Comparison of ENCODE assay signal across 17 cellular contexts in the genomic region with DNA sequence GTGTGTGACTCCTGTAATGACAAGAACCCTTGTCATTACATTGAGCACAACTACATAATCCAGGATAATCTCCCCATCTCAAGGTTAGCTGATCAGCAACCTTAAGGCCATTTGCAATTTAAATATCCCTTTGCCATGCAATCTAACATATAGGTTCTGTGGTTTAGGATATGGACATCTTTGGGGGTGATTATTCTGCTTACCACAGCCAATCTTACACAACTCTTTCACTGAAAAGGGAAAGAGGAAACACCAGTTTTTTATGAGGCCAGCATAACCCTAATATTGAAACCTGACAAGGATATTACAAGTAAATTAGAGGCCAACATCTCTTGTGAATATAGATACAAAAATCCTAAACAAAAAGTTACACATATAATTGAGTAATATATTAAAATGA.
"Had no signal": no experiment of that assay in that cellular context is flagged by ENCODE, and none has a peak within 500 bp of the region (broad histone marks: within the 10 kb centered on the region; RNA-seq: fewer than 3 reads in every experiment).

No MANE protein-coding gene starts in this region.

- H3K9me3 ChIP-seq: pancreas, upper lobe of left lung had no signal

- H3K4me1 Mint-ChIP-seq: activated B cell treated with CpG ODN at 0.5 μM for 24 hours, endodermal cell, neural progenitor cell had no signal

- FAIRE-seq: TTC549 had no signal

- H3K4me2 ChIP-seq: neural progenitor cell had no signal

- H3K9me3 Mint-ChIP-seq: activated B cell treated with CpG ODN at 0.5 μM for 24 hours; stimulated activated naive CD8-positive, alpha-beta T cell treated with anti-CD3 and anti-CD28 coated beads, Interleukin-15, Interleukin-2, amounts not matched to agents 100 ng/mL and 50 ng/mL, for 24 hours had no signal

- H3K4me3 Mint-ChIP-seq: activated B cell treated with CpG ODN at 0.5 μM for 24 hours; activated CD4-positive, alpha-beta T cell treated with anti-CD3 and anti-CD28 coated beads, Interleukin-2, amount 10 ng/mL, durations not matched to agents 24 days and 14 days; activated naive CD8-positive, alpha-beta T cell; endodermal cell; neural progenitor cell; stimulated activated naive CD8-positive, alpha-beta T cell treated with anti-CD3 and anti-CD28 coated beads, Interleukin-15, Interleukin-2, amounts not matched to agents 100 ng/mL and 50 ng/mL, for 24 hours had no signal

- ATAC-seq: pancreas had no signal

- H3K36me3 ChIP-seq: neural progenitor cell, pancreas, upper lobe of left lung had no signal

- H3K27me3 Mint-ChIP-seq: activated CD4-positive, alpha-beta T cell treated with anti-CD3 and anti-CD28 coated beads, Interleukin-2, amount 10 ng/mL, durations not matched to agents 24 days and 14 days; activated naive CD8-positive, alpha-beta T cell; stimulated activated naive CD8-positive, alpha-beta T cell treated with anti-CD3 and anti-CD28 coated beads, Interleukin-15, Interleukin-2, amounts not matched to agents 100 ng/mL and 50 ng/mL, for 24 hours had no signal

- H3K4me1 ChIP-seq: pancreas, upper lobe of left lung had no signal

- H2AFZ ChIP-seq: neural progenitor cell had no signal

- H3K27ac ChIP-seq: neural progenitor cell, pancreas, upper lobe of left lung had no signal

- H3K27ac Mint-ChIP-seq: activated B cell treated with CpG ODN at 0.5 μM for 24 hours; activated CD4-positive, alpha-beta T cell treated with anti-CD3 and anti-CD28 coated beads, Interleukin-2, amount 10 ng/mL, durations not matched to agents 24 days and 14 days; activated naive CD8-positive, alpha-beta T cell; endodermal cell; neural progenitor cell; stimulated activated naive CD8-positive, alpha-beta T cell treated with anti-CD3 and anti-CD28 coated beads, Interleukin-15, Interleukin-2, amounts not matched to agents 100 ng/mL and 50 ng/mL, for 24 hours had no signal

- DNase-seq: activated B cell treated with CpG ODN at 0.5 μM for 24 hours; activated CD4-positive, alpha-beta T cell treated with anti-CD3 and anti-CD28 coated beads, Interleukin-2, amount 10 ng/mL, durations not matched to agents 24 days and 14 days; activated effector memory CD4-positive, alpha-beta T cell treated with anti-CD3 and anti-CD28 coated beads, Interleukin-2, amount 50 U/mL, for 16 hours; activated T-cell treated with anti-CD3 and anti-CD28 coated beads, Interleukin-2, amount 50 U/mL, for 1 hour; anterior cingulate cortex; cerebellar nuclear complex; dermis blood vessel endothelial cell; endodermal cell; erythroblast; pancreas; stimulated activated CD4-positive, alpha-beta T cell treated with anti-CD3 and anti-CD28 coated beads, Interleukin-4, amount 100 ng/mL, for 1 hour; stimulated activated CD8-positive, alpha-beta memory T cell treated with anti-CD3 and anti-CD28 coated beads, Interleukin-4, amount 100 ng/mL, for 48 hours; upper lobe of left lung had no signal

- H3K4me3 ChIP-seq: neural progenitor cell, pancreas, upper lobe of left lung had no signal
